1 cellular context compared by ENCODE assay signal in the genomic region with DNA sequence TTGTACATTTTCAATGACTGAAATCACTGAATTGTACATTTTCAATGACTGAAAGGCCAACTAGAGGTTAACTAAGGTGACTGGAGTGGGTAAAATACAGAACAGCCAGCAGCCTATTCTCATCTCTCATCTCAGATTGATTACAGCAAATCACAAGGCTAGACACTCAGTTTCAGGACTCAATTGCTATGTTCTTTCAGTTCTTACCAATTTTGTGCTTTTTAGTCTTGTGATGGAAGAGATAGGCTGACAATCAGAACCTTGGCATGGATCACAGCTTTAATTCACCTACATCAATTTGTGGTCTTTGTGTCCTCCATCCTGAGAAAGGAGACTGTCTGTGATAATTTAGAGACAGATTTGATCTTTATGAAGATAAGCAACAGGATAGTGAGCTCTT.
TF ChIP-seq lines count a peak whose summit lies in the region.

No MANE protein-coding gene starts in this region.

TF ChIP-seq in WTC11, 78 proteins besides CTCF, POLR2A, EP300 and RAD21 (continued from another document):
- TF ChIP-seq, protein P1, sequence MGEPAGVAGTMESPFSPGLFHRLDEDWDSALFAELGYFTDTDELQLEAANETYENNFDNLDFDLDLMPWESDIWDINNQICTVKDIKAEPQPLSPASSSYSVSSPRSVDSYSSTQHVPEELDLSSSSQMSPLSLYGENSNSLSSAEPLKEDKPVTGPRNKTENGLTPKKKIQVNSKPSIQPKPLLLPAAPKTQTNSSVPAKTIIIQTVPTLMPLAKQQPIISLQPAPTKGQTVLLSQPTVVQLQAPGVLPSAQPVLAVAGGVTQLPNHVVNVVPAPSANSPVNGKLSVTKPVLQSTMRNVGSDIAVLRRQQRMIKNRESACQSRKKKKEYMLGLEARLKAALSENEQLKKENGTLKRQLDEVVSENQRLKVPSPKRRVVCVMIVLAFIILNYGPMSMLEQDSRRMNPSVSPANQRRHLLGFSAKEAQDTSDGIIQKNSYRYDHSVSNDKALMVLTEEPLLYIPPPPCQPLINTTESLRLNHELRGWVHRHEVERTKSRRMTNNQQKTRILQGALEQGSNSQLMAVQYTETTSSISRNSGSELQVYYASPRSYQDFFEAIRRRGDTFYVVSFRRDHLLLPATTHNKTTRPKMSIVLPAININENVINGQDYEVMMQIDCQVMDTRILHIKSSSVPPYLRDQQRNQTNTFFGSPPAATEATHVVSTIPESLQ (CRISPR knock-in tag; IDR thresholded peaks at IDR 0.05) = no peak
- TF ChIP-seq GTF2I (CRISPR knock-in tag; conservative IDR thresholded peaks at IDR 0.05) (no peak), NFATC4 (CRISPR knock-in tag; IDR thresholded peaks at IDR 0.05) (no peak), NR3C1 (CRISPR knock-in tag; conservative IDR thresholded peaks at IDR 0.05; ENCODE audit: low read depth) (no peak), GABPB1 (CRISPR knock-in tag; IDR thresholded peaks at IDR 0.05) (no peak)
- TF ChIP-seq, protein P2, sequence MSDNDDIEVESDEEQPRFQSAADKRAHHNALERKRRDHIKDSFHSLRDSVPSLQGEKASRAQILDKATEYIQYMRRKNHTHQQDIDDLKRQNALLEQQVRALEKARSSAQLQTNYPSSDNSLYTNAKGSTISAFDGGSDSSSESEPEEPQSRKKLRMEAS (CRISPR knock-in tag; IDR thresholded peaks at IDR 0.05) = no peak
- TF ChIP-seq, protein P3, sequence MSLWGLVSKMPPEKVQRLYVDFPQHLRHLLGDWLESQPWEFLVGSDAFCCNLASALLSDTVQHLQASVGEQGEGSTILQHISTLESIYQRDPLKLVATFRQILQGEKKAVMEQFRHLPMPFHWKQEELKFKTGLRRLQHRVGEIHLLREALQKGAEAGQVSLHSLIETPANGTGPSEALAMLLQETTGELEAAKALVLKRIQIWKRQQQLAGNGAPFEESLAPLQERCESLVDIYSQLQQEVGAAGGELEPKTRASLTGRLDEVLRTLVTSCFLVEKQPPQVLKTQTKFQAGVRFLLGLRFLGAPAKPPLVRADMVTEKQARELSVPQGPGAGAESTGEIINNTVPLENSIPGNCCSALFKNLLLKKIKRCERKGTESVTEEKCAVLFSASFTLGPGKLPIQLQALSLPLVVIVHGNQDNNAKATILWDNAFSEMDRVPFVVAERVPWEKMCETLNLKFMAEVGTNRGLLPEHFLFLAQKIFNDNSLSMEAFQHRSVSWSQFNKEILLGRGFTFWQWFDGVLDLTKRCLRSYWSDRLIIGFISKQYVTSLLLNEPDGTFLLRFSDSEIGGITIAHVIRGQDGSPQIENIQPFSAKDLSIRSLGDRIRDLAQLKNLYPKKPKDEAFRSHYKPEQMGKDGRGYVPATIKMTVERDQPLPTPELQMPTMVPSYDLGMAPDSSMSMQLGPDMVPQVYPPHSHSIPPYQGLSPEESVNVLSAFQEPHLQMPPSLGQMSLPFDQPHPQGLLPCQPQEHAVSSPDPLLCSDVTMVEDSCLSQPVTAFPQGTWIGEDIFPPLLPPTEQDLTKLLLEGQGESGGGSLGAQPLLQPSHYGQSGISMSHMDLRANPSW (CRISPR knock-in tag; conservative IDR thresholded peaks at IDR 0.05; ENCODE audit: low read depth) = no peak
